ENCODE assay signal across 1 cellular context in genomic region chr11:19258651-19259230, GRCh38.
TF ChIP-seq lines count a peak whose summit lies in the region.

No MANE protein-coding gene starts in this region.

TF ChIP-seq in GM12878, 131 proteins besides CTCF, POLR2A, EP300 and RAD21:
- TF ChIP-seq MYB (IDR thresholded peaks at IDR 0.05; ENCODE audit: borderline replicate concordance, low read depth, low read length) (no peak), GATAD2B (conservative IDR thresholded peaks at IDR 0.05; ENCODE audit: low read depth) (no peak), TBL1XR1 (IDR thresholded peaks at IDR 0.05; ENCODE audit: low read depth, low read length) (no peak), BCLAF1 (IDR thresholded peaks at IDR 0.05) (no peak), MYC (IDR thresholded peaks at IDR 0.05; ENCODE audit: insufficient read depth, insufficient read length, insufficient replicate concordance, low read length, severe bottlenecking) (no peak), ATF3 (IDR thresholded peaks at IDR 0.05; ENCODE audit: borderline replicate concordance, extremely low read depth, low read depth, low read length) (no peak), RUNX3 (IDR thresholded peaks at IDR 0.05; ENCODE audit: low read length) (no peak), ETV6 (conservative IDR thresholded peaks at IDR 0.05 in 1 of 2, IDR thresholded peaks at IDR 0.05 in 1 of 2; ENCODE audit: borderline replicate concordance in 1 of 2, low read depth in 1 of 2) (no peak), STAT1 (conservative IDR thresholded peaks at IDR 0.05) (no peak), NR2F1 (conservative IDR thresholded peaks at IDR 0.05) (no peak)
